Comparison of ENCODE assay signal across 15 cellular contexts in the genomic region with DNA sequence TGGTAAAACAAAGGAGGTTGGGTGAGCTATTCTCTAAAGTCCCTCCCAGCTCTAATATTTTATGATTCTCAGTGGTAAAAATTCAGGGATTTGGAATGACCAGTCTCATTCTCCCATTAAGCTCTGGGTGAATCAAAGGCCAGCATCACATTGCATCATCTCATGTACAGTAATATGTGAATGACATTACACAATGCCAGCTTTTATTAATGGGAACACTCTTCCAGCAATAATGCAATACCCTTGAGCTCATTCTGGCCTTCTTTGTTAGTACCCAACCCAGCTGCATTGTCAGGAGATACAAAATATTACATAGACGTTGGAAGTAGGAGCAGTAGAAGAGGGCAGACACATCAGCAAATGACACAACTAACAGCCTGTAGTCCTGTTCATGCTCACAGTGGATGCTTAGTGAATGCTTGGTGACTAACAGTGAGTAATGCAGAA.
DNase-seq lines count a peak whose midpoint lies in the region; ATAC-seq and TF ChIP-seq lines count a peak whose summit lies in the region.
"Had no signal": no experiment of that assay in that cellular context is flagged by ENCODE, and none has a peak within 500 bp of the region (broad histone marks: within the 10 kb centered on the region; RNA-seq: fewer than 3 reads in every experiment).

No MANE protein-coding gene starts in this region.

- DNase-seq in EH (ENCODE audit: low read depth) (peak; percentile 65), PC-3 (peak; percentile 99), neural crest cell (ENCODE audit: low read depth, low spot score) (no peak), COR-L47 (lab: John Stamatoyannopoulos, UW) (no peak), substantia nigra (lab: John Stamatoyannopoulos, UW) (no peak)
- DNase-seq: activated CD4-positive, alpha-beta memory T cell treated with anti-CD3 and anti-CD28 coated beads, Interleukin-2, amount 10 ng/mL, durations not matched to agents 7 days and 5 days; KG1; NCI-H510A treated with DMSO at 0.1 percent for 48 hours; stimulated activated CD4-positive, alpha-beta T cell treated with anti-CD3 and anti-CD28 coated beads, Interleukin-4, amount 100 ng/mL, for 1 hour had no signal

- H4K20me1 ChIP-seq in PC-3 (ENCODE audit: low read length), result no peaks in the 10 kb centered on the region

- peaks cover 21% of the 10 kb centered on the region for H3F3A ChIP-seq in PC-3 (ENCODE audit: low read length, unreplicated experiment)

- H3K79me2 ChIP-seq in PC-3 (ENCODE audit: low read length), result no peaks in the 10 kb centered on the region

- no peaks in the 10 kb centered on the region for H3K9me3 ChIP-seq in PC-3 (ENCODE audit: low read length)
- H3K9me3 ChIP-seq: neutrophil, thoracic aorta had no signal

- peaks cover 18% of the 10 kb centered on the region for H3K9me3 Mint-ChIP-seq in neural crest cell
- H3K9me3 Mint-ChIP-seq: activated CD4-positive, alpha-beta memory T cell treated with anti-CD3 and anti-CD28 coated beads, Interleukin-2, amount 10 ng/mL, durations not matched to agents 7 days and 5 days; activated naive CD4-positive, alpha-beta T cell treated with anti-CD3 and anti-CD28 coated beads, Interleukin-2, amount 50 U/mL, for 24 hours had no signal

- H3K4me1 ChIP-seq in PC-3 (ENCODE audit: insufficient read depth, low read length), result peaks cover 65% of the 10 kb centered on the region

- TF ChIP-seq CTCF in PC-3 (conservative IDR thresholded peaks at IDR 0.05; ENCODE audit: low read depth, low read length), result no peak
- no peak for TF ChIP-seq CTCF in neural crest cell (conservative IDR thresholded peaks at IDR 0.05)

- POLR2A ChIA-PET in PC-3 (lab: Charles Lee; ENCODE audit: unreplicated experiment), result no interaction called here

- H3K4me3 ChIP-seq in PC-3 (ENCODE audit: low read length), result no peak overlapping the region
- H3K4me3 ChIP-seq: thoracic aorta had no signal

- CTCF ChIA-PET in PC-3 (lab: Charles Lee), result no interaction called here

- H3K4me3 Mint-ChIP-seq in neural crest cell, result no peak overlapping the region
- H3K4me3 Mint-ChIP-seq: activated CD4-positive, alpha-beta memory T cell treated with anti-CD3 and anti-CD28 coated beads, Interleukin-2, amount 10 ng/mL, durations not matched to agents 7 days and 5 days; activated naive CD4-positive, alpha-beta T cell treated with anti-CD3 and anti-CD28 coated beads, Interleukin-2, amount 50 U/mL, for 24 hours had no signal

- H3K4me1 Mint-ChIP-seq in neural crest cell, result peaks cover 31% of the 10 kb centered on the region
- H3K4me1 Mint-ChIP-seq: activated naive CD4-positive, alpha-beta T cell treated with anti-CD3 and anti-CD28 coated beads, Interleukin-2, amount 50 U/mL, for 24 hours had no signal

- intact Hi-C loops in PC-3 (cut with micrococcal nuclease), result no loop called here

- no peaks in the 10 kb centered on the region for H3K27me3 ChIP-seq in PC-3 (ENCODE audit: low read length)
- H3K27me3 ChIP-seq: neutrophil had no signal

- H3K36me3 Mint-ChIP-seq in neural crest cell (ENCODE audit: low read depth), result peaks cover 3% of the 10 kb centered on the region
- H3K36me3 Mint-ChIP-seq: activated naive CD4-positive, alpha-beta T cell treated with anti-CD3 and anti-CD28 coated beads, Interleukin-2, amount 50 U/mL, for 24 hours had no signal

- no peaks in the 10 kb centered on the region for H3K27me3 Mint-ChIP-seq in neural crest cell (ENCODE audit: low read depth)

- H3K36me3 ChIP-seq in PC-3 (ENCODE audit: low read depth, low read length), result no peaks in the 10 kb centered on the region
- H3K36me3 ChIP-seq: neutrophil, thoracic aorta had no signal

- H3K27ac Mint-ChIP-seq in neural crest cell (ENCODE audit: unreplicated experiment), result peak overlapping the region; percentile 44
- H3K27ac Mint-ChIP-seq: activated CD4-positive, alpha-beta memory T cell treated with anti-CD3 and anti-CD28 coated beads, Interleukin-2, amount 10 ng/mL, durations not matched to agents 7 days and 5 days; activated naive CD4-positive, alpha-beta T cell treated with anti-CD3 and anti-CD28 coated beads, Interleukin-2, amount 50 U/mL, for 24 hours had no signal

- no peak overlapping the region for H2AFZ ChIP-seq in PC-3 (ENCODE audit: low read length)

- ATAC-seq in PC-3 (peak; percentile 88), esophagus mucosa (peak; percentile 95), HG03442 (IDR thresholded peaks at IDR 0.05; ENCODE audit: unreplicated experiment) (no peak), GM18873 (IDR thresholded peaks at IDR 0.05; ENCODE audit: low FRiP score, unreplicated experiment) (no peak)

- H3K9ac ChIP-seq in PC-3 (ENCODE audit: low read length), result no peak overlapping the region

- H3K4me2 ChIP-seq in PC-3 (ENCODE audit: low read length), result peak overlapping the region; percentile 42

- no TSS peak for BruUV-seq in PC-3 (replicated peaks; lab: Mats Ljungman, UMichigan)

- H3K9me2 ChIP-seq in PC-3 (replicated peaks; ENCODE audit: low read length), result 0 out of 2 replicates have a peak, but pooled peaks cover 11% of the 10 kb centered on the region

- peak overlapping the region; percentile 75 for H3K27ac ChIP-seq in PC-3 (ENCODE audit: low read length)
- H3K27ac ChIP-seq in substantia nigra (ENCODE audit: low read depth, low read length, poor library complexity, severe bottlenecking), result no peak overlapping the region
- H3K27ac ChIP-seq: neutrophil, thoracic aorta had no signal

Comparison
In these comparisons a context has a peak if more than half of its experiments do, and no peak if none do; other contexts are left out.
1. DNase-seq: peak in EH (single experiment) and PC-3 (single experiment); none in neural crest cell (single experiment), COR-L47 (single experiment) and substantia nigra (0 of 49).
2. ATAC-seq: peak in PC-3 (single experiment) and esophagus mucosa (single experiment); none in HG03442 (single experiment) and GM18873 (single experiment).